Comparison of ENCODE assay signal across 8 cellular contexts in genomic region chr10:1109795-1110673, GRCh38. TPM values are rescaled to one million over a fixed set of nuclear protein-coding genes. Genes with fewer than 3 reads are reported as not detected.
DNase-seq lines count a peak whose midpoint lies in the region; ATAC-seq and TF ChIP-seq lines count a peak whose summit lies in the region.

No MANE protein-coding gene starts in this region.

- ATAC-seq in HG02884 (IDR thresholded peaks at IDR 0.05; ENCODE audit: unreplicated experiment) (peak; percentile 91), natural killer cell (peak; percentile 88 to 94 (median 92))
- peak; percentile 92 for ATAC-seq in stimulated activated naive CD8-positive, alpha-beta T cell treated with anti-CD3 and anti-CD28 coated beads, Interleukin-15, Interleukin-2, amounts not matched to agents 100 U/mL and 50 U/mL, for 24 hours

- H3K9me3 Mint-ChIP-seq in natural killer cell: no peaks in the 10 kb centered on the region

- no peak overlapping the region for H3K4me3 ChIP-seq in epithelial cell of proximal tubule (ENCODE audit: low read depth, low read length)

- peak overlapping the region; percentile 61 for H3K4me3 Mint-ChIP-seq in natural killer cell

- H3K27me3 Mint-ChIP-seq in natural killer cell (ENCODE audit: low read depth in 2 of 2): no peaks in the 10 kb centered on the region

- intact Hi-C loops in natural killer cell (cut with micrococcal nuclease): loop anchor here (1.0 kb wide), 1 partner anchor 277 kb away; no protein-coding TSS in a partner anchor

- H3K4me1 Mint-ChIP-seq in natural killer cell: peaks cover 56 to 70% of the 10 kb centered on the region in 2 donors

- TF ChIP-seq CTCF in 22Rv1 (IDR thresholded peaks at IDR 0.05): peak; percentile 80
- peak; percentile 68 for TF ChIP-seq CTCF in GM12873 (IDR thresholded peaks at IDR 0.05; ENCODE audit: insufficient read depth, low read depth, low read length, missing control alignments)
- TF ChIP-seq CTCF in epithelial cell of proximal tubule (conservative IDR thresholded peaks at IDR 0.05; ENCODE audit: low read depth, low read length): peak; percentile 89
- TF ChIP-seq CTCF in natural killer cell (IDR thresholded peaks at IDR 0.05): peak; percentile 67

- peaks cover 24% of the 10 kb centered on the region for H3K36me3 Mint-ChIP-seq in natural killer cell

- H3K27ac Mint-ChIP-seq in natural killer cell: peak overlapping the region; percentile 87 to 92

- no peak overlapping the region for H3K27ac ChIP-seq in 22Rv1

- DNase-seq in NCI-H748 (lab: John Stamatoyannopoulos, UW; ENCODE audit: unreplicated experiment) (peak; percentile 68), epithelial cell of proximal tubule (ENCODE audit: low read depth) (peak; percentile 80), natural killer cell (peak; percentile 56)
- DNase-seq in activated CD8-positive, alpha-beta memory T cell treated with anti-CD3 and anti-CD28 coated beads for 4 hours (ENCODE audit: low read depth in 2 of 2): peak; percentile 52 to 55
- DNase-seq in stimulated activated naive CD8-positive, alpha-beta T cell treated with anti-CD3 and anti-CD28 coated beads, Interleukin-15, Interleukin-2, amounts not matched to agents 100 U/mL and 50 U/mL, for 24 hours: peak; percentile 78

RNA-seq across cellular contexts. Expression of gene WDR37, which starts 53.8 kb away (rescaled TPM):
- 9.8 and 10.6 TPM in 2 replicates for total RNA-seq in epithelial cell of proximal tubule
- 10 to 100 TPM; 56.3 to 59.6 (median 57.6) TPM for total RNA-seq in natural killer cell
